16 cellular contexts compared by ENCODE assay signal in the genomic region with DNA sequence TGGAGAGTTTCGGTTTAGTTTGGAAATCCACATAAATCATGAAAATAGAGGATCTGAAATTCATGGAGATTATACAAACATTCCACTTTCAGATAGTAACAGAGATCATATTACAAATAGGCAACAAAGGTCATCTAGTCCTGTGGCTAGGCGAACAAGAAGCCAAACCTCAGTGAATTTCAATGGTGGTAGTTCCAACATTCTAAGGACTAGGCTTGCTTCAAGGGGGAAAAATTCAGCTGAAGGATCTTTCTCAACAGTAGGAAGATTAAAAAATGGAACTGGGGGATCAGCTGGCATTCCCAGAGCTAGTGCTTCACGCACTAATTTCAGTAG. TPM values are rescaled to one million over a fixed set of nuclear protein-coding genes. Genes with fewer than 3 reads are reported as not detected.
DNase-seq lines count a peak whose midpoint lies in the region; ATAC-seq lines count a peak whose summit lies in the region.
"Had no signal": no experiment of that assay in that cellular context is flagged by ENCODE, and none has a peak within 500 bp of the region (broad histone marks: within the 10 kb centered on the region; RNA-seq: fewer than 3 reads in every experiment).

No MANE protein-coding gene starts in this region.

- H3K27me3 Mint-ChIP-seq in activated T-cell treated with anti-CD3 and anti-CD28 coated beads, Interleukin-2, amount 50 U/mL, for 4 hours (ENCODE audit: low read depth): no peaks in the 10 kb centered on the region
- H3K27me3 Mint-ChIP-seq in activated T-helper 17 cell treated with anti-CD3 and anti-CD28 coated beads, Interleukin-2, amount 50 U/mL, for 72 hours: no peaks in the 10 kb centered on the region
- no peaks in the 10 kb centered on the region for H3K27me3 Mint-ChIP-seq in stimulated activated naive B cell treated with anti-CD40 and anti-IgM and Interleukin-4, amounts not matched to agents 10 μg/mL and 1 μg/mL and 100 μg/mL, for 72 hours

- H3K4me1 Mint-ChIP-seq in activated T-cell treated with anti-CD3 and anti-CD28 coated beads, Interleukin-2, amount 50 U/mL, for 4 hours (ENCODE audit: low read depth): peaks cover 89% of the 10 kb centered on the region
- peaks cover 69% of the 10 kb centered on the region for H3K4me1 Mint-ChIP-seq in activated T-helper 17 cell treated with anti-CD3 and anti-CD28 coated beads, Interleukin-2, amount 50 U/mL, for 72 hours
- H3K4me1 Mint-ChIP-seq in stimulated activated naive B cell treated with anti-CD40 and anti-IgM and Interleukin-4, amounts not matched to agents 10 μg/mL and 1 μg/mL and 100 μg/mL, for 72 hours: peaks cover 57 to 85% of the 10 kb centered on the region in 2 donors

- H3K27ac Mint-ChIP-seq in activated T-helper 17 cell treated with anti-CD3 and anti-CD28 coated beads, Interleukin-2, amount 50 U/mL, for 72 hours: peak overlapping the region; percentile 81
- H3K27ac Mint-ChIP-seq in stimulated activated naive B cell treated with anti-CD40 and anti-IgM and Interleukin-4, amounts not matched to agents 10 μg/mL and 1 μg/mL and 100 μg/mL, for 72 hours: peak overlapping the region; percentile 59

- no peak for DNase-seq in activated T-cell treated with anti-CD3 and anti-CD28 coated beads, Interleukin-2, amount 50 U/mL, for 4 hours
- no peak for DNase-seq in activated T-cell treated with anti-CD3 and anti-CD28 coated beads, Interleukin-2, amount 50 U/mL, for 1 hour
- DNase-seq in iris pigment epithelial cell (ENCODE audit: low read depth): peak; percentile 66
- DNase-seq in stimulated activated naive B cell treated with anti-CD40 and anti-IgM and Interleukin-4, amounts not matched to agents 10 μg/mL and 1 μg/mL and 100 μg/mL, for 72 hours: no peak
- DNase-seq: activated CD4-positive, CD25-positive, alpha-beta regulatory T cell treated with anti-CD3 and anti-CD28 coated beads, Interleukin-2, amount 50 U/mL, for 72 hours; activated gamma-delta T cell; cerebellar nuclear complex; erythroblast; MM.1S; NCI-H2029; NCI-H526 treated with DMSO at 0.1 percent for 48 hours; Peyer's patch had no signal

- H3K36me3 Mint-ChIP-seq in activated T-cell treated with anti-CD3 and anti-CD28 coated beads, Interleukin-2, amount 50 U/mL, for 4 hours (ENCODE audit: insufficient read depth): peaks cover 20% of the 10 kb centered on the region
- H3K36me3 Mint-ChIP-seq in activated T-helper 17 cell treated with anti-CD3 and anti-CD28 coated beads, Interleukin-2, amount 50 U/mL, for 72 hours (ENCODE audit: low read depth): peaks cover 25% of the 10 kb centered on the region
- H3K36me3 Mint-ChIP-seq in stimulated activated naive B cell treated with anti-CD40 and anti-IgM and Interleukin-4, amounts not matched to agents 10 μg/mL and 1 μg/mL and 100 μg/mL, for 72 hours: peaks cover 33 to 45% of the 10 kb centered on the region in 2 donors

- ATAC-seq in activated T-cell treated with anti-CD3 and anti-CD28 coated beads, Interleukin-2, amount 50 U/mL, for 4 hours: no peak
- ATAC-seq in activated T-helper 17 cell treated with anti-CD3 and anti-CD28 coated beads, Interleukin-2, amount 50 U/mL, for 72 hours (replicated peaks): no peak
- ATAC-seq in stimulated activated naive B cell treated with anti-CD40 and anti-IgM and Interleukin-4, amounts not matched to agents 10 μg/mL and 1 μg/mL and 100 μg/mL, for 72 hours (replicated peaks): peak; percentile 11 to 36
- ATAC-seq in HG02970 (IDR thresholded peaks at IDR 0.05; ENCODE audit: low FRiP score, unreplicated experiment) (no peak), HG02678 (IDR thresholded peaks at IDR 0.05; ENCODE audit: unreplicated experiment) (no peak), GM19455 (IDR thresholded peaks at IDR 0.05; ENCODE audit: unreplicated experiment) (no peak)

- H3K9me3 Mint-ChIP-seq in activated T-cell treated with anti-CD3 and anti-CD28 coated beads, Interleukin-2, amount 50 U/mL, for 4 hours: no peaks in the 10 kb centered on the region
- no peaks in the 10 kb centered on the region for H3K9me3 Mint-ChIP-seq in activated T-helper 17 cell treated with anti-CD3 and anti-CD28 coated beads, Interleukin-2, amount 50 U/mL, for 72 hours
- no peaks in the 10 kb centered on the region for H3K9me3 Mint-ChIP-seq in stimulated activated naive B cell treated with anti-CD40 and anti-IgM and Interleukin-4, amounts not matched to agents 10 μg/mL and 1 μg/mL and 100 μg/mL, for 72 hours

- H3K4me3 Mint-ChIP-seq in activated T-cell treated with anti-CD3 and anti-CD28 coated beads, Interleukin-2, amount 50 U/mL, for 4 hours: peak overlapping the region; percentile 49
- H3K4me3 Mint-ChIP-seq in activated T-helper 17 cell treated with anti-CD3 and anti-CD28 coated beads, Interleukin-2, amount 50 U/mL, for 72 hours: peak overlapping the region; percentile 86
- H3K4me3 Mint-ChIP-seq in stimulated activated naive B cell treated with anti-CD40 and anti-IgM and Interleukin-4, amounts not matched to agents 10 μg/mL and 1 μg/mL and 100 μg/mL, for 72 hours: peak overlapping the region; percentile 19 to 42

RNA-seq across cellular contexts. Expression of a gene that starts 47.0 kb away (rescaled TPM):
- 10 to 100 TPM; 61.1 to 64.0 (median 62.7) TPM for total RNA-seq in activated T-cell treated with anti-CD3 and anti-CD28 coated beads, Interleukin-2, amount 50 U/mL, for 4 hours
- total RNA-seq in activated T-helper 17 cell treated with anti-CD3 and anti-CD28 coated beads, Interleukin-2, amount 50 U/mL, for 72 hours: 10 to 100 TPM; 32.0 to 48.9 TPM

Comparison
In these comparisons a context has a peak if more than half of its experiments do, and no peak if none do; other contexts are left out.
1. ATAC-seq: peak in stimulated activated naive B cell treated with anti-CD40 and anti-IgM and Interleukin-4, amounts not matched to agents 10 μg/mL and 1 μg/mL and 100 μg/mL, for 72 hours (2 of 2); none in activated T-cell treated with anti-CD3 and anti-CD28 coated beads, Interleukin-2, amount 50 U/mL, for 4 hours (0 of 2), activated T-helper 17 cell treated with anti-CD3 and anti-CD28 coated beads, Interleukin-2, amount 50 U/mL, for 72 hours (single experiment), HG02970 (single experiment), HG02678 (single experiment) and GM19455 (single experiment).
2. H3K4me3 Mint-ChIP-seq: peak in every context shown above with its lines; median percentile 86 in activated T-helper 17 cell treated with anti-CD3 and anti-CD28 coated beads, Interleukin-2, amount 50 U/mL, for 72 hours; 49 in activated T-cell treated with anti-CD3 and anti-CD28 coated beads, Interleukin-2, amount 50 U/mL, for 4 hours; 30 in stimulated activated naive B cell treated with anti-CD40 and anti-IgM and Interleukin-4, amounts not matched to agents 10 μg/mL and 1 μg/mL and 100 μg/mL, for 72 hours.